9 cellular contexts compared by ENCODE assay signal in genomic region chr15:35674873-35675781, GRCh38.
DNase-seq lines count a peak whose midpoint lies in the region; ATAC-seq and TF ChIP-seq lines count a peak whose summit lies in the region.
"Had no signal": no experiment of that assay in that cellular context is flagged by ENCODE, and none has a peak within 500 bp of the region (broad histone marks: within the 10 kb centered on the region; RNA-seq: fewer than 3 reads in every experiment).

No MANE protein-coding gene starts in this region.

- H3K4me3 ChIP-seq in fibroblast of villous mesenchyme (ENCODE audit: low read depth, low read length) (no peak overlapping the region), skeletal muscle cell (ENCODE audit: low read depth, low read length) (no peak overlapping the region)
- H3K4me3 ChIP-seq: SJCRH30 had no signal

- no peak for TF ChIP-seq CTCF in fibroblast of villous mesenchyme (IDR thresholded peaks at IDR 0.05; ENCODE audit: insufficient read depth, low read depth, low read length)

- ATAC-seq in HG03342 (IDR thresholded peaks at IDR 0.05; ENCODE audit: unreplicated experiment) (no peak), GM18505 (IDR thresholded peaks at IDR 0.05; ENCODE audit: unreplicated experiment) (no peak)

- DNase-seq in NCI-H1105 treated with DMSO at 0.1 percent for 48 hours (lab: John Stamatoyannopoulos, UW): peak; percentile 34
- no peak for DNase-seq in NCI-H1105 (lab: John Stamatoyannopoulos, UW)
- peak; percentile 23 for DNase-seq in SK-N-DZ (ENCODE audit: low spot score)
- DNase-seq in fibroblast of villous mesenchyme (ENCODE audit: low read depth): peak; percentile 79
- peak; percentile 69 for DNase-seq in skeletal muscle cell (ENCODE audit: low read depth)
- DNase-seq in epidermal melanocyte (ENCODE audit: insufficient read length, low spot score): no peak

- TF ChIP-seq POLR2A in GM18505 (IDR thresholded peaks at IDR 0.05; ENCODE audit: borderline replicate concordance, extremely low read depth, insufficient read depth, insufficient read length): no peak

Comparison
In these comparisons a context has a peak if more than half of its experiments do, and no peak if none do; other contexts are left out.
1. DNase-seq: peak in NCI-H1105 treated with DMSO at 0.1 percent for 48 hours (single experiment), SK-N-DZ (single experiment), fibroblast of villous mesenchyme (single experiment) and skeletal muscle cell (single experiment); none in NCI-H1105 (single experiment) and epidermal melanocyte (single experiment).